Comparison of ENCODE assay signal across 25 cellular contexts in the genomic region with DNA sequence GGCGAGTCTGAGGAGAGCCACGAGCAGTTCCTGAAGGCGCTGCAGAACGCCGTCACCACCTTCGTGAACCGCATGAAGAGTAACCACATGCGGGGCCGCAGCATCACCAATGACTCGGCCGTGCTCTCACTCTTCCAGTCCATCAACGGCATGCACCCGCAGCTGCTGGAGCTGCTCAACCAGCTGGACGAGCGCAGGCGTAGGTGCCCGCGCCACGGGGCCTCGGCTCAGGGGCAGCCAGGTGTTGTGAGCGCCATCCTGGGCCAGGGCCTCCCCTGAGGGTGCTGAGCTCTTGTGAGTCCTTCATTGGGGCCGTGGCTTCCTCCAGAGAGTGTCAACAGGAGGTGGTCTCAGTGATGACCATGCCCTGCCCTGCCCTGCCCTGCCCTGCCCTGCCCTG.
"Had no signal": no experiment of that assay in that cellular context is flagged by ENCODE, and none has a peak within 500 bp of the region (broad histone marks: within the 10 kb centered on the region; RNA-seq: fewer than 3 reads in every experiment).

No MANE protein-coding gene starts in this region.

- H3K9ac ChIP-seq: SK-N-SH had no signal

- H3K27ac ChIP-seq: ascending aorta, body of pancreas, SJCRH30 had no signal

- H3K27ac Mint-ChIP-seq: activated CD8-positive, alpha-beta T cell treated with anti-CD3 and anti-CD28 coated beads for 36 hours; activated T-cell treated with anti-CD3 and anti-CD28 coated beads, Interleukin-2, amount 50 U/mL, for 72 hours; activated T-helper 2 cell treated with anti-CD3 and anti-CD28 coated beads, Interferon-gamma antibody, Interleukin-2, Interleukin-4, amounts not matched to agents 10 μg/mL and 5 μg/mL and 100 μg/mL, durations not matched to agents 14 hours and 24 hours and 36 hours; T-helper 1 cell treated with Interleukin-12 subunit alpha and Interleukin-12 subunit beta and Interleukin-4 antibody, amounts not matched to agents 30 μg/mL and 1 μg/mL, for 36 hours had no signal

- H3K27me3 Mint-ChIP-seq: activated CD8-positive, alpha-beta T cell treated with anti-CD3 and anti-CD28 coated beads for 36 hours had no signal

- H3K4me3 Mint-ChIP-seq: activated CD8-positive, alpha-beta T cell treated with anti-CD3 and anti-CD28 coated beads for 36 hours; activated T-cell treated with anti-CD3 and anti-CD28 coated beads, Interleukin-2, amount 50 U/mL, for 72 hours; T-helper 1 cell treated with Interleukin-12 subunit alpha and Interleukin-12 subunit beta and Interleukin-4 antibody, amounts not matched to agents 30 μg/mL and 1 μg/mL, for 36 hours had no signal

- ATAC-seq: activated CD4-positive, CD25-positive, alpha-beta regulatory T cell treated with anti-CD3 and anti-CD28 coated beads, Interleukin-2, amount 50 U/mL, for 24 hours; activated CD8-positive, alpha-beta T cell treated with anti-CD3 and anti-CD28 coated beads for 36 hours; body of pancreas had no signal

- DNase-seq: activated CD4-positive, alpha-beta T cell treated with anti-CD3 and anti-CD28 coated beads for 4 hours; activated CD8-positive, alpha-beta memory T cell treated with anti-CD3 and anti-CD28 coated beads, Interleukin-2, amount 50 U/mL, for 4 hours; activated CD8-positive, alpha-beta T cell treated with anti-CD3 and anti-CD28 coated beads for 36 hours; activated gamma-delta T cell treated with Interleukin-2 at 50 U/mL for 16 hours; activated naive CD4-positive, alpha-beta T cell treated with anti-CD3 and anti-CD28 coated beads, Interleukin-2, amount 50 U/mL, for 16 hours; activated T-cell treated with anti-CD3 and anti-CD28 coated beads, Interleukin-2, amount 50 U/mL, for 72 hours; body of pancreas; MG63; MV-4-11; NCI-H1092 treated with DMSO at 0.1 percent for 48 hours; NCI-H1417 treated with DMSO at 0.1 percent for 48 hours; NCI-H2029 treated with DMSO at 0.1 percent for 48 hours; NCI-H510A treated with DMSO at 0.1 percent for 48 hours; NCI-H69; NK-92 treated with Interleukin-12 subunit alpha and Interleukin-12 subunit beta, amount 100 ng/mL, for 24 hours; OCI-M1; Right ventricle myocardium superior; RPMI8226; SJCRH30; SK-N-SH had no signal

- H3K4me1 ChIP-seq: ascending aorta, SJCRH30 had no signal

- H3K9me3 Mint-ChIP-seq: activated CD8-positive, alpha-beta T cell treated with anti-CD3 and anti-CD28 coated beads for 36 hours; activated T-cell treated with anti-CD3 and anti-CD28 coated beads, Interleukin-2, amount 50 U/mL, for 72 hours; activated T-helper 2 cell treated with anti-CD3 and anti-CD28 coated beads, Interferon-gamma antibody, Interleukin-2, Interleukin-4, amounts not matched to agents 10 μg/mL and 5 μg/mL and 100 μg/mL, durations not matched to agents 14 hours and 24 hours and 36 hours; T-helper 1 cell treated with Interleukin-12 subunit alpha and Interleukin-12 subunit beta and Interleukin-4 antibody, amounts not matched to agents 30 μg/mL and 1 μg/mL, for 36 hours had no signal

- H3K4me3 ChIP-seq: ascending aorta, body of pancreas, MG63, SJCRH30 had no signal

- H3K4me2 ChIP-seq: SK-N-SH had no signal

- H3K9me3 ChIP-seq: ascending aorta, body of pancreas, MG63, SJCRH30, SK-N-SH had no signal

- H3K27me3 ChIP-seq: ascending aorta, body of pancreas, MG63, SJCRH30 had no signal

- FAIRE-seq: bronchial epithelial cell had no signal
